Comparison of ENCODE assay signal across 14 cellular contexts in genomic region chr10:52759154-52759553, GRCh38. TPM values are rescaled to one million over a fixed set of nuclear protein-coding genes. Genes with fewer than 3 reads are reported as not detected.
"Had no signal": no experiment of that assay in that cellular context is flagged by ENCODE, and none has a peak within 500 bp of the region (broad histone marks: within the 10 kb centered on the region; RNA-seq: fewer than 3 reads in every experiment).

No MANE protein-coding gene starts in this region.

- H3K4me1 ChIP-seq: pancreas, thyroid gland, vagina had no signal

- H3K9me3 ChIP-seq: mucosa of descending colon, pancreas, thyroid gland, vagina had no signal

- H3K27ac ChIP-seq: dorsolateral prefrontal cortex, pancreas, thyroid gland, vagina had no signal

- H3K4me3 ChIP-seq: dorsolateral prefrontal cortex, mucosa of descending colon, pancreas, thyroid gland, vagina had no signal

- DNase-seq: activated CD4-positive, CD25-positive, alpha-beta regulatory T cell treated with anti-CD3 and anti-CD28 coated beads, Interleukin-2, amount 50 U/mL, for 72 hours; activated naive CD4-positive, alpha-beta T cell treated with anti-CD3 and anti-CD28 coated beads, Interleukin-2, amount 10 ng/mL, durations not matched to agents 7 days and 5 days; dorsolateral prefrontal cortex; glutamatergic neuron; hypothalamus; kidney glomerular epithelial cell; mucosa of descending colon; naive thymus-derived CD4-positive, alpha-beta T cell; pancreas; T-helper 2 cell; thyroid gland had no signal

- ATAC-seq: mucosa of descending colon; naive thymus-derived CD4-positive, alpha-beta T cell; pancreas; stimulated activated memory B cell treated with anti-CD40 and anti-IgM and Interleukin-4, amounts not matched to agents 10 μg/mL and 1 μg/mL and 100 μg/mL, for 72 hours had no signal

- H3K36me3 ChIP-seq: pancreas, thyroid gland, vagina had no signal

- H3K27me3 ChIP-seq: pancreas, thyroid gland, vagina had no signal

RNA-seq across cellular contexts. Expression of gene MBL2, which starts 13.4 kb away (rescaled TPM):
- total RNA-seq: dorsolateral prefrontal cortex; mucosa of descending colon; naive thymus-derived CD4-positive, alpha-beta T cell; thyroid gland; vagina had no signal
- polyA plus RNA-seq: esophagus; naive thymus-derived CD4-positive, alpha-beta T cell; pancreas had no signal
